ENCODE assay signal across 1 cellular context in genomic region chr14:21091784-21092146, GRCh38.
TF ChIP-seq lines count a peak whose summit lies in the region.

No MANE protein-coding gene starts in this region.

TF ChIP-seq in SK-N-SH treated with all-trans-retinoic acid at 6 μM for 48 hours, 23 proteins besides CTCF, POLR2A, EP300 and RAD21:
- no peak for TF ChIP-seq TSHZ2 (CRISPR knock-in tag; IDR thresholded peaks at IDR 0.05)
- TF ChIP-seq ZNF70 (CRISPR knock-in tag; IDR thresholded peaks at IDR 0.05), result no peak
- no peak for TF ChIP-seq PATZ1 (CRISPR knock-in tag; IDR thresholded peaks at IDR 0.05; ENCODE audit: borderline replicate concordance)
- no peak for TF ChIP-seq ZC3H10 (CRISPR knock-in tag; IDR thresholded peaks at IDR 0.05)
- TF ChIP-seq CSRNP3 (CRISPR knock-in tag; IDR thresholded peaks at IDR 0.05), result no peak
- no peak for TF ChIP-seq ZNF8 (CRISPR knock-in tag; IDR thresholded peaks at IDR 0.05)
- TF ChIP-seq ZNF565 (CRISPR knock-in tag; conservative IDR thresholded peaks at IDR 0.05; ENCODE audit: low read depth), result no peak
- no peak for TF ChIP-seq CSDC2 (CRISPR knock-in tag; IDR thresholded peaks at IDR 0.05)
- no peak for TF ChIP-seq SNAI2 (CRISPR knock-in tag; IDR thresholded peaks at IDR 0.05)
- TF ChIP-seq ISL1 (CRISPR knock-in tag; IDR thresholded peaks at IDR 0.05), result no peak
- no peak for TF ChIP-seq OSR1 (CRISPR knock-in tag; IDR thresholded peaks at IDR 0.05)
- no peak for TF ChIP-seq CREB5 (CRISPR knock-in tag; IDR thresholded peaks at IDR 0.05; ENCODE audit: low read depth)
- TF ChIP-seq TCF4 (CRISPR knock-in tag; IDR thresholded peaks at IDR 0.05; ENCODE audit: borderline replicate concordance), result no peak
- TF ChIP-seq TOX (CRISPR knock-in tag; IDR thresholded peaks at IDR 0.05; ENCODE audit: borderline replicate concordance), result no peak
- TF ChIP-seq PPARA (CRISPR knock-in tag; IDR thresholded peaks at IDR 0.05; ENCODE audit: borderline replicate concordance), result no peak
- TF ChIP-seq ARNTL (CRISPR knock-in tag; IDR thresholded peaks at IDR 0.05; ENCODE audit: borderline replicate concordance, low read depth), result no peak
- no peak for TF ChIP-seq ZFP30 (CRISPR knock-in tag; IDR thresholded peaks at IDR 0.05)
- TF ChIP-seq ZFP3 (CRISPR knock-in tag; IDR thresholded peaks at IDR 0.05), result no peak
- TF ChIP-seq GLIS3 (CRISPR knock-in tag; IDR thresholded peaks at IDR 0.05), result no peak
